13 cellular contexts compared by ENCODE assay signal in genomic region chr6:1724616-1725015, GRCh38.
DNase-seq lines count a peak whose midpoint lies in the region; ATAC-seq and FAIRE-seq lines count a peak whose summit lies in the region.
"Had no signal": no experiment of that assay in that cellular context is flagged by ENCODE, and none has a peak within 500 bp of the region (broad histone marks: within the 10 kb centered on the region; RNA-seq: fewer than 3 reads in every experiment).

No MANE protein-coding gene starts in this region.

- no peak overlapping the region for H3K4me3 ChIP-seq in thymus (ENCODE audit: low read length)

- H3K27ac ChIP-seq in thymus (ENCODE audit: low read depth): peak overlapping the region; percentile 31

- DNase-seq in HuH-7 (ENCODE audit: low spot score) (peak; percentile 21), RPMI7951 (ENCODE audit: low read depth) (peak; percentile 53), islet precursor cell (peak; percentile 90), GDM1 (lab: John Stamatoyannopoulos, UW) (no peak), frontal cortex (ENCODE audit: low spot score in 2 of 2) (no peak), T-helper 1 cell (no peak)
- DNase-seq: activated effector memory CD4-positive, alpha-beta T cell treated with Interleukin-2 at 50 U/mL for 16 hours; effector memory CD4-positive, alpha-beta T cell; NCI-H1694; stimulated activated CD4-positive, alpha-beta T cell treated with anti-CD3 and anti-CD28 coated beads, Interleukin-15, amount 100 ng/mL, for 24 hours; T1000 had no signal

- H3K36me3 ChIP-seq in thymus (ENCODE audit: control insufficient read depth, insufficient read depth): no peaks in the 10 kb centered on the region

- no peak for ATAC-seq in HG02642 (IDR thresholded peaks at IDR 0.05; ENCODE audit: poor library complexity, unreplicated experiment)

- no peaks in the 10 kb centered on the region for H3K9me3 ChIP-seq in thymus (ENCODE audit: control insufficient read depth)

- 92% methylated on average over 8 of the region's 8 CpGs for WGBS in thymus

- FAIRE-seq in frontal cortex (lab: Jason Lieb, UNC): no peak

- no peaks in the 10 kb centered on the region for H3K4me1 ChIP-seq in thymus (ENCODE audit: control insufficient read depth, insufficient read depth, low read length)

- no peaks in the 10 kb centered on the region for H3K27me3 ChIP-seq in thymus (ENCODE audit: control insufficient read depth, insufficient read depth)

Comparison
In these comparisons a context has a peak if more than half of its experiments do, and no peak if none do; other contexts are left out.
1. DNase-seq: peak in HuH-7 (single experiment), RPMI7951 (single experiment) and islet precursor cell (single experiment); none in GDM1 (single experiment), frontal cortex (0 of 2) and T-helper 1 cell (0 of 5).